11 cellular contexts compared by ENCODE assay signal in the genomic region with DNA sequence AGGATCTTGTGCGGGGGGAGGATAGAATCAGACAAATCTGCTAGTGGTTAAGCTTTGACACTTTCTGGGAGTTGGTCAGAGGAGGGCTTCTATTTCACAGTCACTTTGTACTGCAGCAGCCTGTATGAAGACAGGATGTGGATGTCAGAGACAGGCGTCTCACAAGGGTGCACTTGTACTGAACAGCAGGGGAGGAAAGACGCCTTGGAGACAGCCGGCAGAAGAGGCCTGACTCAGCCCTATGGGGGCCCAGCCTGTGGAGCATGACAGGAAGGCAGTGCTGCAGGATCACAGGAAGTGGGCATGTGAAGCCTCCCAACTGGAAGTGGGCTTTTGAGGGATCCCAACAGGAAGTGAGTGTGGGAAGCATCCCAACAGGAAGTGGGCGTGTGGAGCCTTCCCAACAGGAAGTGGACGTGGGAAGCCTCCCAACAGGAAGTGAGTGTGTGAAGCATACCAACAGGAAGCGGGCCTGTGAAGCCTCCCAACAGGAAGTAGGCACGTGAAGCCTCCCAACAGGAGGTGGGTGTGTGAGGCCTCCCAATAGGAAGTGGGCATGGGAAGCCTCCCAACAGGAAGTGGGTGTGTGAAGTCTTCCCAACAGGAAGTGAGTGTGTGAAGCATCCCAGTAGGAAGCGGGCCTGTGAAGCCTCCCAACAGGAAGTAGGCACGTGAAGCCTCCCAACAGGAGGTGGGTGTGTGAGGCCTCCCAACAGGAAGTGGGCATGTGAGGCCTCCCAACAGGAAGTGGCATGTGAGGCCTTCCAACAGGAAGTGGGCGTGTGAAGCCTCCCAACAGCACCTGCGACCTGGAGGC.
A peak's percentile ranks its signal among the peaks of the same experiment; 100 is the strongest.
DNase-seq lines count a peak whose midpoint lies in the region; ATAC-seq and TF ChIP-seq lines count a peak whose summit lies in the region.
"Had no signal": no experiment of that assay in that cellular context is flagged by ENCODE, and none has a peak within 500 bp of the region (broad histone marks: within the 10 kb centered on the region; RNA-seq: fewer than 3 reads in every experiment).

No MANE protein-coding gene starts in this region.

- H3K4me1 Mint-ChIP-seq in CD8-positive, alpha-beta T cell (ENCODE audit: low read depth): peaks cover 37% of the 10 kb centered on the region
- peaks cover 9% of the 10 kb centered on the region for H3K4me1 Mint-ChIP-seq in neural crest cell

- no peaks in the 10 kb centered on the region for H3K9me2 ChIP-seq in OCI-LY7 (ENCODE audit: insufficient read depth, low read length)

- H3K27ac ChIP-seq in CD8-positive, alpha-beta T cell (ENCODE audit: low read depth, low read length): peak overlapping the region; percentile 17
- peak overlapping the region; percentile 42 for H3K27ac ChIP-seq in OCI-LY7 (ENCODE audit: low read depth, low read length, poor library complexity, severe bottlenecking)
- H3K27ac ChIP-seq: tibial artery had no signal

- peak overlapping the region; percentile 84 for H2AFZ ChIP-seq in OCI-LY7 (ENCODE audit: low read length)

- POLR2A ChIA-PET in CD8-positive, alpha-beta T cell (lab: Charles Lee): no interaction called here
- POLR2A ChIA-PET in OCI-LY7 (lab: Charles Lee): no interaction called here

- no peaks in the 10 kb centered on the region for H3K36me3 ChIP-seq in CD8-positive, alpha-beta T cell (ENCODE audit: insufficient read depth, low read length)
- 0 out of 2 replicates have a peak, but pooled peaks cover 3% of the 10 kb centered on the region for H3K36me3 ChIP-seq in OCI-LY7 (ENCODE audit: insufficient read depth, low read length)
- H3K36me3 ChIP-seq: tibial artery had no signal

- H3K4me2 ChIP-seq in OCI-LY7 (ENCODE audit: low read length): peak overlapping the region; percentile 41

- H3K36me3 Mint-ChIP-seq in CD8-positive, alpha-beta T cell: no peaks in the 10 kb centered on the region
- peaks cover 8% of the 10 kb centered on the region for H3K36me3 Mint-ChIP-seq in neural crest cell (ENCODE audit: low read depth)

- peak; percentile 92 for ATAC-seq in CD8-positive, alpha-beta T cell
- ATAC-seq in SK-N-SH treated with all-trans-retinoic acid at 6 μM for 48 hours: no peak

- H3K4me3 ChIP-seq in CD8-positive, alpha-beta T cell (ENCODE audit: low read depth, low read length): no peak overlapping the region
- peak overlapping the region; percentile 24 for H3K4me3 ChIP-seq in OCI-LY7 (ENCODE audit: low read depth, low read length, poor library complexity, severe bottlenecking)
- H3K4me3 ChIP-seq: tibial artery had no signal

- no peaks in the 10 kb centered on the region for H3K9me3 ChIP-seq in CD8-positive, alpha-beta T cell (ENCODE audit: low read length)
- peaks cover 10% of the 10 kb centered on the region for H3K9me3 ChIP-seq in OCI-LY7 (ENCODE audit: low read length)
- H3K9me3 ChIP-seq: tibial artery had no signal

- H3K4me3 Mint-ChIP-seq in CD8-positive, alpha-beta T cell: peak overlapping the region; percentile 63
- H3K4me3 Mint-ChIP-seq in neural crest cell: no peak overlapping the region

- TF ChIP-seq CTCF in CD8-positive, alpha-beta T cell (IDR thresholded peaks at IDR 0.05): no peak
- no peak for TF ChIP-seq CTCF in OCI-LY7 (conservative IDR thresholded peaks at IDR 0.05; ENCODE audit: low read length)
- no peak for TF ChIP-seq CTCF in neural crest cell (conservative IDR thresholded peaks at IDR 0.05)

- DNase-seq in CD8-positive, alpha-beta T cell: peak; percentile 6 to 71 (median 40)
- DNase-seq in OCI-LY7 (ENCODE audit: low spot score) (peak; percentile 72), neural crest cell (ENCODE audit: low read depth, low spot score) (no peak), NCI-H2227 treated with DMSO at 0.1 percent for 48 hours (lab: John Stamatoyannopoulos, UW) (no peak), NCI-H1436 (lab: John Stamatoyannopoulos, UW) (no peak)
- peak; percentile 51 for DNase-seq in activated naive CD4-positive, alpha-beta T cell treated with anti-CD3 and anti-CD28 coated beads, Interleukin-2, amount 50 U/mL, for 16 hours
- DNase-seq in activated CD4-positive, CD25-positive, alpha-beta regulatory T cell treated with anti-CD3 and anti-CD28 coated beads, Interleukin-2, amount 50 U/mL, for 72 hours: no peak
- DNase-seq: cortex of kidney, DMS 273 treated with DMSO at 0.1 percent for 48 hours, tibial artery had no signal

- peaks cover 40% of the 10 kb centered on the region for H3K4me1 ChIP-seq in CD8-positive, alpha-beta T cell (ENCODE audit: insufficient read depth, low read length)
- peaks cover 15% of the 10 kb centered on the region for H3K4me1 ChIP-seq in OCI-LY7 (ENCODE audit: insufficient read depth, low read length, poor library complexity, severe bottlenecking)
- H3K4me1 ChIP-seq: tibial artery had no signal

- intact Hi-C loops in CD8-positive, alpha-beta T cell (cut with DNase I, micrococcal nuclease): no loop called here
- intact Hi-C loops in OCI-LY7 (cut with micrococcal nuclease; ENCODE audit: unreplicated experiment): no loop called here

- peak overlapping the region; percentile 95 for H3K27ac Mint-ChIP-seq in CD8-positive, alpha-beta T cell
- H3K27ac Mint-ChIP-seq in neural crest cell (ENCODE audit: unreplicated experiment): peak overlapping the region; percentile 93

- peaks cover 3% of the 10 kb centered on the region for H3K9me3 Mint-ChIP-seq in CD8-positive, alpha-beta T cell
- peaks cover 10% of the 10 kb centered on the region for H3K9me3 Mint-ChIP-seq in neural crest cell

- CTCF ChIA-PET in CD8-positive, alpha-beta T cell (lab: Charles Lee): interaction anchor here (1.2 kb wide), 1 partner anchor 22 kb away, joined by 3 read pairs; no protein-coding TSS in a partner anchor
- CTCF ChIA-PET in OCI-LY7 (lab: Charles Lee; ENCODE audit: unreplicated experiment): no interaction called here

- no TSS peak for BruUV-seq in OCI-LY7 (replicated peaks; lab: Mats Ljungman, UMichigan)

- no peaks in the 10 kb centered on the region for H3K27me3 Mint-ChIP-seq in CD8-positive, alpha-beta T cell (ENCODE audit: low read depth)
- no peaks in the 10 kb centered on the region for H3K27me3 Mint-ChIP-seq in neural crest cell (ENCODE audit: low read depth)

- no peaks in the 10 kb centered on the region for H4K20me1 ChIP-seq in OCI-LY7 (ENCODE audit: insufficient read depth, low read length)

- no peaks in the 10 kb centered on the region for H3K79me2 ChIP-seq in OCI-LY7 (ENCODE audit: insufficient read depth, low read depth, low read length)

- no peaks in the 10 kb centered on the region for H3K27me3 ChIP-seq in CD8-positive, alpha-beta T cell (ENCODE audit: insufficient read depth, low read length)
- H3K27me3 ChIP-seq: tibial artery had no signal

TF ChIP-seq in SK-N-SH treated with all-trans-retinoic acid at 6 μM for 48 hours, 23 proteins besides CTCF, POLR2A, EP300 and RAD21:
- no peak for TF ChIP-seq CSDC2 (CRISPR knock-in tag; IDR thresholded peaks at IDR 0.05)
- TF ChIP-seq GLIS3 (CRISPR knock-in tag; IDR thresholded peaks at IDR 0.05): no peak
- no peak for TF ChIP-seq PPARA (CRISPR knock-in tag; IDR thresholded peaks at IDR 0.05; ENCODE audit: borderline replicate concordance)
- TF ChIP-seq, protein P1, sequence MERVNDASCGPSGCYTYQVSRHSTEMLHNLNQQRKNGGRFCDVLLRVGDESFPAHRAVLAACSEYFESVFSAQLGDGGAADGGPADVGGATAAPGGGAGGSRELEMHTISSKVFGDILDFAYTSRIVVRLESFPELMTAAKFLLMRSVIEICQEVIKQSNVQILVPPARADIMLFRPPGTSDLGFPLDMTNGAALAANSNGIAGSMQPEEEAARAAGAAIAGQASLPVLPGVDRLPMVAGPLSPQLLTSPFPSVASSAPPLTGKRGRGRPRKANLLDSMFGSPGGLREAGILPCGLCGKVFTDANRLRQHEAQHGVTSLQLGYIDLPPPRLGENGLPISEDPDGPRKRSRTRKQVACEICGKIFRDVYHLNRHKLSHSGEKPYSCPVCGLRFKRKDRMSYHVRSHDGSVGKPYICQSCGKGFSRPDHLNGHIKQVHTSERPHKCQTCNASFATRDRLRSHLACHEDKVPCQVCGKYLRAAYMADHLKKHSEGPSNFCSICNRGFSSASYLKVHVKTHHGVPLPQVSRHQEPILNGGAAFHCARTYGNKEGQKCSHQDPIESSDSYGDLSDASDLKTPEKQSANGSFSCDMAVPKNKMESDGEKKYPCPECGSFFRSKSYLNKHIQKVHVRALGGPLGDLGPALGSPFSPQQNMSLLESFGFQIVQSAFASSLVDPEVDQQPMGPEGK (CRISPR knock-in tag; IDR thresholded peaks at IDR 0.05; ENCODE audit: borderline replicate concordance): no peak
- TF ChIP-seq ESRRG (CRISPR knock-in tag; IDR thresholded peaks at IDR 0.05): no peak
- TF ChIP-seq ZNF8 (CRISPR knock-in tag; IDR thresholded peaks at IDR 0.05): no peak
- TF ChIP-seq ZFP30 (CRISPR knock-in tag; IDR thresholded peaks at IDR 0.05): no peak
- TF ChIP-seq TOX (CRISPR knock-in tag; IDR thresholded peaks at IDR 0.05; ENCODE audit: borderline replicate concordance): no peak
- no peak for TF ChIP-seq OSR1 (CRISPR knock-in tag; IDR thresholded peaks at IDR 0.05)
- TF ChIP-seq ZFP3 (CRISPR knock-in tag; IDR thresholded peaks at IDR 0.05): no peak
- TF ChIP-seq ARNTL (CRISPR knock-in tag; IDR thresholded peaks at IDR 0.05; ENCODE audit: borderline replicate concordance, low read depth): no peak
- TF ChIP-seq SNAI2 (CRISPR knock-in tag; IDR thresholded peaks at IDR 0.05): no peak

Comparison
In these comparisons a context has a peak if more than half of its experiments do, and no peak if none do; other contexts are left out.
1. DNase-seq: peak in CD8-positive, alpha-beta T cell (7 of 7), OCI-LY7 (single experiment) and activated naive CD4-positive, alpha-beta T cell treated with anti-CD3 and anti-CD28 coated beads, Interleukin-2, amount 50 U/mL, for 16 hours (single experiment); none in neural crest cell (single experiment), activated CD4-positive, CD25-positive, alpha-beta regulatory T cell treated with anti-CD3 and anti-CD28 coated beads, Interleukin-2, amount 50 U/mL, for 72 hours (single experiment), NCI-H2227 treated with DMSO at 0.1 percent for 48 hours (single experiment) and NCI-H1436 (single experiment).